ENCODE assay signal across 1 cellular context in genomic region chr1:108125312-108126138, GRCh38.
TF ChIP-seq lines count a peak whose summit lies in the region.

No MANE protein-coding gene starts in this region.

TF ChIP-seq in HEK293, 187 proteins besides CTCF, POLR2A, EP300 and RAD21 (continued from another document):
- no peak for TF ChIP-seq ZBTB11 (tag by site-specific recombination; conservative IDR thresholded peaks at IDR 0.05; ENCODE audit: low read depth)
- no peak for TF ChIP-seq MEIS1 (CRISPR knock-in tag; IDR thresholded peaks at IDR 0.05; ENCODE audit: borderline replicate concordance)
- TF ChIP-seq ZNF132 (tag by site-specific recombination; IDR thresholded peaks at IDR 0.05; ENCODE audit: borderline replicate concordance) = no peak
- no peak for TF ChIP-seq ZNF114 (tag by site-specific recombination; IDR thresholded peaks at IDR 0.05)
- no peak; the same call in 1 of the 2 replicates for TF ChIP-seq ZNF692 (tag by site-specific recombination; IDR thresholded peaks at IDR 0.05)
- TF ChIP-seq ZNF350 (tag by site-specific recombination; IDR thresholded peaks at IDR 0.05) = no peak
- TF ChIP-seq ZNF175 (tag by site-specific recombination; IDR thresholded peaks at IDR 0.05) = no peak
- no peak for TF ChIP-seq ZNF239 (tag by site-specific recombination; IDR thresholded peaks at IDR 0.05)
- no peak for TF ChIP-seq ZSCAN5A (tag by site-specific recombination; IDR thresholded peaks at IDR 0.05)
- no peak for TF ChIP-seq GLI2 (tag by site-specific recombination; IDR thresholded peaks at IDR 0.05; ENCODE audit: borderline replicate concordance, low read depth)
- no peak for TF ChIP-seq ZNF24 (tag by site-specific recombination; IDR thresholded peaks at IDR 0.05)
- TF ChIP-seq ZNF426 (tag by site-specific recombination; IDR thresholded peaks at IDR 0.05) = no peak
- TF ChIP-seq ZNF704 (tag by site-specific recombination; IDR thresholded peaks at IDR 0.05) = no peak
- no peak for TF ChIP-seq KLF17 (tag by site-specific recombination; IDR thresholded peaks at IDR 0.05)
- no peak for TF ChIP-seq ZNF558 (tag by site-specific recombination; IDR thresholded peaks at IDR 0.05)
- TF ChIP-seq FEZF1 (tag by site-specific recombination; IDR thresholded peaks at IDR 0.05) = peak; percentile 0; the same call in 1 of the 2 replicates
- TF ChIP-seq WT1 (tag by site-specific recombination; IDR thresholded peaks at IDR 0.05) = no peak
- no peak for TF ChIP-seq ZNF266 (tag by site-specific recombination; IDR thresholded peaks at IDR 0.05; ENCODE audit: low read depth)
- TF ChIP-seq PRDM2 (tag by site-specific recombination; IDR thresholded peaks at IDR 0.05; ENCODE audit: borderline replicate concordance) = no peak
- TF ChIP-seq ZNF341 (tag by site-specific recombination; IDR thresholded peaks at IDR 0.05; ENCODE audit: low read depth) = no peak
- no peak for TF ChIP-seq ZNF148 (tag by site-specific recombination; IDR thresholded peaks at IDR 0.05; ENCODE audit: borderline replicate concordance)
- no peak for TF ChIP-seq REPIN1 (tag by site-specific recombination; IDR thresholded peaks at IDR 0.05; ENCODE audit: low read depth)
- TF ChIP-seq ZBTB26 (tag by site-specific recombination; optimal IDR thresholded peaks at IDR 0.05) = no peak
